Comparison of ENCODE assay signal across 1 cellular context in genomic region chrX:130330706-130331105, GRCh38.
TF ChIP-seq lines count a peak whose summit lies in the region.

No MANE protein-coding gene starts in this region.

TF ChIP-seq in GM23338, 12 proteins besides CTCF, POLR2A, EP300 and RAD21 (continued from another document):
- TF ChIP-seq ZNF462 (CRISPR knock-in tag; IDR thresholded peaks at IDR 0.05) (no peak), ETS1 (IDR thresholded peaks at IDR 0.05) (no peak), POLR2AphosphoS5 (IDR thresholded peaks at IDR 0.05; ENCODE audit: low read depth) (no peak), NANOG (IDR thresholded peaks at IDR 0.05; ENCODE audit: borderline replicate concordance) (no peak), ZNF331 (CRISPR knock-in tag; IDR thresholded peaks at IDR 0.05; ENCODE audit: low read depth) (no peak), REST (IDR thresholded peaks at IDR 0.05; ENCODE audit: unreplicated experiment) (no peak), EZH2 (IDR thresholded peaks at IDR 0.05; ENCODE audit: low read depth, unreplicated experiment) (no peak), CREB1 (CRISPR knock-in tag; IDR thresholded peaks at IDR 0.05; ENCODE audit: low read depth) (no peak), STAT1 (IDR thresholded peaks at IDR 0.05; ENCODE audit: unreplicated experiment) (no peak), EZH2phosphoT487 (IDR thresholded peaks at IDR 0.05; ENCODE audit: unreplicated experiment) (no peak)
